ENCODE assay signal across 17 cellular contexts in the genomic region with DNA sequence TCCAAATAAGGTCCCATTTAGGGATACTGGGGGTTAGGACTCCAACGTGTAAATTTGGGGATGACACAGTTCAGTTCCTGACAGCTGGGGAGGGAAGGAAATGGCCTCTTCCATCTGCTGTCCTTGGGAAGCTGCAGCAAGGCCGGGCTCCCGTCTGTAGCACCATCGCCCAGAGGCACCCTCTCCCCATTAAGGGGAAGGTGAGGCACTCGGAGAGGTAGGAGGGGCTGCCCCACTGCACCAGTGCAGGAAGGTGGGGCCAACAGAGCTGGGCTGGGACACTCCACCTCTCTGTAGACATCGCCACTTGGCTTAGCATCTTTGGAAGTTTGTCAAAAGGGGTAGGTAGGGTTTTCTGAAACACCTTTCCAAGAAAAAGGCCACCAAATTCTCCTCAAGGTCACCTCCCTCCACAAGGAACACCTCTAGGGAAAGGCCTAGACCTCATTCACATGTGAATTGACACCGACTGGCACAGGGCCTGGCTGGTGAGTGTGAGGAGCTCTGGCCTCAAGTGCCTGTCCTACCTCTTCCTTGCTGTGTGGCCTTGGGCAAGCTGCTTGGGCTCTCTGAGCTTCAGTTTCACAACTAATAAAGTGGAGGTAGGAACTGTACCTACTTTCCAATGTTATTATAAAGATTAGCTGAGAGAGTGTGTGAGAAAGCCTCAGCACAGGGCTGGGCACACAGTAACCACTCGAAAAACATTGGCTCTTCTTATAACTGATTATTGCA.
A peak's percentile ranks its signal among the peaks of the same experiment; 100 is the strongest.
DNase-seq lines count a peak whose midpoint lies in the region; TF ChIP-seq lines count a peak whose summit lies in the region.
"Had no signal": no experiment of that assay in that cellular context is flagged by ENCODE, and none has a peak within 500 bp of the region (broad histone marks: within the 10 kb centered on the region; RNA-seq: fewer than 3 reads in every experiment).

No MANE protein-coding gene starts in this region.

- TF ChIP-seq CTCF in 22Rv1 (IDR thresholded peaks at IDR 0.05) (no peak), endothelial cell (IDR thresholded peaks at IDR 0.05; ENCODE audit: unreplicated experiment) (no peak), prostate gland (IDR thresholded peaks at IDR 0.05) (no peak), coronary artery (IDR thresholded peaks at IDR 0.05) (no peak)

- H3K9me3 ChIP-seq in prostate gland: no peaks in the 10 kb centered on the region
- H3K9me3 ChIP-seq: HAP-1 had no signal

- H3K36me3 Mint-ChIP-seq in endothelial cell (ENCODE audit: low read depth, unreplicated experiment): no peaks in the 10 kb centered on the region
- no peaks in the 10 kb centered on the region for H3K36me3 Mint-ChIP-seq in T-helper 2 cell treated with Interferon-gamma antibody and Interleukin-4, amounts not matched to agents 5 μg/mL and 100 μg/mL, for 36 hours (ENCODE audit: low read depth)

- H3K4me1 Mint-ChIP-seq in endothelial cell (ENCODE audit: unreplicated experiment): no peaks in the 10 kb centered on the region
- no peaks in the 10 kb centered on the region for H3K4me1 Mint-ChIP-seq in T-helper 2 cell treated with Interferon-gamma antibody and Interleukin-4, amounts not matched to agents 5 μg/mL and 100 μg/mL, for 36 hours (ENCODE audit: low read depth)
- H3K4me1 Mint-ChIP-seq: B cell had no signal

- H3K4me3 ChIP-seq in prostate gland (no peak overlapping the region), coronary artery (no peak overlapping the region)
- H3K4me3 ChIP-seq: HAP-1 had no signal

- H3K27me3 ChIP-seq in prostate gland (replicated peaks; ENCODE audit: insufficient read depth): no peaks in the 10 kb centered on the region

- WGBS in prostate gland: 84% methylated on average over 8 of the region's 8 CpGs

- peak; percentile 40 for DNase-seq in DMS 273 (lab: John Stamatoyannopoulos, UW; ENCODE audit: unreplicated experiment)
- DNase-seq in DMS 273 treated with DMSO at 0.1 percent for 48 hours (lab: John Stamatoyannopoulos, UW): no peak
- no peak for DNase-seq in endothelial cell (ENCODE audit: low spot score)
- no peak for DNase-seq in prostate gland (ENCODE audit: low spot score)
- DNase-seq in GOT3 (lab: John Stamatoyannopoulos, UW): no peak
- no peak for DNase-seq in coronary artery (ENCODE audit: low spot score)
- no peak for DNase-seq in T-helper 2 cell treated with Interferon-gamma antibody and Interleukin-4, amounts not matched to agents 5 μg/mL and 100 μg/mL, for 36 hours (ENCODE audit: low spot score)
- DNase-seq: 8988T; ACHN; Calu3; CD4-positive, alpha-beta T cell; DMS153; EL; HFFc6 had no signal

- no peaks in the 10 kb centered on the region for H3K9me3 Mint-ChIP-seq in endothelial cell (ENCODE audit: unreplicated experiment)
- H3K9me3 Mint-ChIP-seq in T-helper 2 cell treated with Interferon-gamma antibody and Interleukin-4, amounts not matched to agents 5 μg/mL and 100 μg/mL, for 36 hours: no peaks in the 10 kb centered on the region
- H3K9me3 Mint-ChIP-seq: CD4-positive, alpha-beta T cell; HFFc6 had no signal

- no peaks in the 10 kb centered on the region for H3K36me3 ChIP-seq in prostate gland
- H3K36me3 ChIP-seq: HAP-1 had no signal

- no peak for TF ChIP-seq POLR2A in prostate gland (IDR thresholded peaks at IDR 0.05)

- peaks cover 25% of the 10 kb centered on the region for H3K4me1 ChIP-seq in prostate gland (replicated peaks)
- H3K4me1 ChIP-seq: HAP-1 had no signal

- H3K27ac ChIP-seq in 22Rv1 (peak overlapping the region; percentile 12; the same call in 1 of the 2 replicates), prostate gland (peak overlapping the region; percentile 73 to 75), coronary artery (no peak overlapping the region)

- H3K27me3 Mint-ChIP-seq in endothelial cell (ENCODE audit: unreplicated experiment): peaks cover 2% of the 10 kb centered on the region
- H3K27me3 Mint-ChIP-seq in T-helper 2 cell treated with Interferon-gamma antibody and Interleukin-4, amounts not matched to agents 5 μg/mL and 100 μg/mL, for 36 hours (ENCODE audit: low read depth): no peaks in the 10 kb centered on the region

- H3K27ac Mint-ChIP-seq in endothelial cell (ENCODE audit: unreplicated experiment): peak overlapping the region; percentile 70
- H3K27ac Mint-ChIP-seq in T-helper 2 cell treated with Interferon-gamma antibody and Interleukin-4, amounts not matched to agents 5 μg/mL and 100 μg/mL, for 36 hours: no peak overlapping the region
- H3K27ac Mint-ChIP-seq: B cell; CD4-positive, alpha-beta T cell; HFFc6 had no signal

- H3K4me3 Mint-ChIP-seq in endothelial cell (ENCODE audit: unreplicated experiment): no peak overlapping the region
- H3K4me3 Mint-ChIP-seq in T-helper 2 cell treated with Interferon-gamma antibody and Interleukin-4, amounts not matched to agents 5 μg/mL and 100 μg/mL, for 36 hours: no peak overlapping the region
- H3K4me3 Mint-ChIP-seq: B cell; CD4-positive, alpha-beta T cell; HFFc6 had no signal

- intact Hi-C loops in prostate gland (cut with DNase I): no loop called here

Comparison
In these comparisons a context has a peak if more than half of its experiments do, and no peak if none do; other contexts are left out.
1. H3K27ac ChIP-seq: peak in 22Rv1 (single experiment) and prostate gland (2 of 2); none in coronary artery (0 of 2).